20 cellular contexts compared by ENCODE assay signal in genomic region chr3:30002782-30003181, GRCh38.
"Had no signal": no experiment of that assay in that cellular context is flagged by ENCODE, and none has a peak within 500 bp of the region (broad histone marks: within the 10 kb centered on the region; RNA-seq: fewer than 3 reads in every experiment).

No MANE protein-coding gene starts in this region.

- DNase-seq: activated CD4-positive, alpha-beta T cell treated with anti-CD3 and anti-CD28 coated beads for 4 hours; activated CD8-positive, alpha-beta memory T cell treated with anti-CD3 and anti-CD28 coated beads, Interleukin-2, amount 50 U/mL, for 4 hours; activated CD8-positive, alpha-beta T cell treated with anti-CD3 and anti-CD28 coated beads for 36 hours; activated naive CD4-positive, alpha-beta T cell treated with anti-CD3 and anti-CD28 coated beads, Interleukin-2, amount 50 U/mL, for 16 hours; activated naive CD8-positive, alpha-beta T cell treated with anti-CD3 and anti-CD28 coated beads, Interleukin-2, amount 10 ng/mL, durations not matched to agents 7 days and 5 days; activated T-cell treated with anti-CD3 and anti-CD28 coated beads, Interleukin-2, amount 50 U/mL, for 72 hours; amniotic stem cell; body of pancreas; NCI-H1105; NCI-H1436; NCI-H1694 treated with DMSO at 0.1 percent for 48 hours; NCI-H2081; NCI-H446; NCI-H524; T-helper 1 cell; WERI-Rb-1 had no signal

- H3K36me3 ChIP-seq: ascending aorta, WERI-Rb-1 had no signal

- FAIRE-seq: bronchial epithelial cell had no signal

- H3K27me3 ChIP-seq: ascending aorta, body of pancreas had no signal

- H3K4me1 ChIP-seq: body of pancreas had no signal

- H3K4me3 ChIP-seq: ascending aorta, body of pancreas, SK-N-MC had no signal

- H3K9ac ChIP-seq: KMS-11 had no signal

- H3K9me3 ChIP-seq: body of pancreas had no signal

- H3K27ac ChIP-seq: ascending aorta, body of pancreas, KMS-11, SK-N-MC, WERI-Rb-1 had no signal

- H3K4me2 ChIP-seq: KMS-11 had no signal
